ENCODE assay signal across 7 cellular contexts in the genomic region with DNA sequence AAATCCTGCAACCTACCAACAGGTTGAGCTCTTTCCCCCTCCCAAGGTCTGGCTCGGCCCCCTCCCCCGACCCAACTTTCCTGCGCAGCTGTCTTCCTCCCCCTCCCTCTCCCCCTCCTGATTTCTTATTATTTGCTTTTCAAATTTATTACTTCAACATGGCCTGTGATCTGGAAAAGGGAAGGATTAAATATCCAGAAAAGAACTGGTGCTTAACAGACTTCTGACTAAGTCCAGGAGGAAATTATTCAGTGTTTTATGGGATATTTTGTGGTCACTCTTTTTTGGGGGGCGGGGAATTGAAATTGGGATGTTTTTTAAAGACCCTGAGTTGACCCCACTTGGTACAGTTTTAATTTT. TPM values are rescaled to one million over a fixed set of nuclear protein-coding genes. Genes with fewer than 3 reads are reported as not detected.
DNase-seq lines count a peak whose midpoint lies in the region; ATAC-seq and TF ChIP-seq lines count a peak whose summit lies in the region.

No MANE protein-coding gene starts in this region.

- H2BK20ac ChIP-seq in H9 (ENCODE audit: low read depth, low read length, poor library complexity, severe bottlenecking), result no peak overlapping the region

- DNase-seq in H9, result no peak
- no peak for DNase-seq in RWPE2 (ENCODE audit: low spot score)
- peak; percentile 47 for DNase-seq in fibroblast of peridontal ligament (ENCODE audit: extremely low read depth)
- no peak for DNase-seq in retinal pigment epithelial cell (ENCODE audit: low read depth)

- H3T11ph ChIP-seq in H9 (ENCODE audit: low read length), result no peak overlapping the region

- peaks cover 7% of the 10 kb centered on the region for H3K36me3 ChIP-seq in RWPE2 (ENCODE audit: low read depth)

- H3K36me3 Mint-ChIP-seq in H9 (ENCODE audit: insufficient read depth in 1 of 3, low read depth in 3 of 3), result no peaks in the 10 kb centered on the region; a peak in 1 of 7 replicates

- H2BK15ac ChIP-seq in H9 (ENCODE audit: low read depth, low read length), result no peak overlapping the region

- H3K4me3 ChIP-seq in RWPE2 (ENCODE audit: severe bottlenecking) (peak overlapping the region; percentile 81), retinal pigment epithelial cell (ENCODE audit: low read length) (peak overlapping the region; percentile 88)

- H3K27me3 Mint-ChIP-seq in H9 (ENCODE audit: low read depth), result peaks cover 50% of the 10 kb centered on the region

- no peak overlapping the region for H3K56ac ChIP-seq in H9 (ENCODE audit: insufficient read length, low read depth, low read length)

- H3K4ac ChIP-seq in H9 (ENCODE audit: low read depth, low read length), result no peak overlapping the region

- no peaks in the 10 kb centered on the region for H4K20me1 ChIP-seq in H9 (ENCODE audit: control insufficient read depth, insufficient read depth, insufficient read length)

- H2BK5ac ChIP-seq in H9 (ENCODE audit: insufficient read length, low read length), result no peak overlapping the region

- H3K27ac ChIP-seq in H9 (ENCODE audit: insufficient read length, low read depth, low read length) (no peak overlapping the region), RWPE2 (ENCODE audit: poor library complexity, severe bottlenecking) (peak overlapping the region; percentile 96)

- H3K79me1 ChIP-seq in H9 (ENCODE audit: insufficient read depth, low read depth, low read length, poor library complexity, severe bottlenecking), result no peaks in the 10 kb centered on the region

- H2AK5ac ChIP-seq in H9 (ENCODE audit: insufficient read length, low read length), result no peak overlapping the region

- WGBS in H9 (ENCODE audit: extremely low coverage, insufficient read length, low lambda C conversion rate), result no CpG with 5 or more reads among the region's 4 CpGs

- H3K14ac ChIP-seq in H9 (ENCODE audit: insufficient read depth, low read length), result no peak overlapping the region

- peaks cover 35% of the 10 kb centered on the region for H3K23me2 ChIP-seq in H9 (ENCODE audit: insufficient read length, low read depth, low read length, poor library complexity, severe bottlenecking)

- peak overlapping the region; percentile 99 for H3K4me2 ChIP-seq in H9 (ENCODE audit: insufficient read depth, insufficient read length, low read length)

- H3K27ac Mint-ChIP-seq in H9, result no peak overlapping the region

- H2BK12ac ChIP-seq in H9 (ENCODE audit: insufficient read length, low read depth, low read length), result no peak overlapping the region

- no peak for TF ChIP-seq CTCF in H9 (conservative IDR thresholded peaks at IDR 0.05)
- no peak for TF ChIP-seq CTCF in RWPE2 (IDR thresholded peaks at IDR 0.05; ENCODE audit: poor library complexity, severe bottlenecking)
- TF ChIP-seq CTCF in retinal pigment epithelial cell (conservative IDR thresholded peaks at IDR 0.05; ENCODE audit: low read depth, low read length), result no peak

- no peaks in the 10 kb centered on the region for H3K4me1 ChIP-seq in H9 (ENCODE audit: insufficient read depth, low read length)
- H3K4me1 ChIP-seq in RWPE2 (ENCODE audit: insufficient read depth, poor library complexity, severe bottlenecking), result peaks cover 22% of the 10 kb centered on the region

- H4K5ac ChIP-seq in H9 (ENCODE audit: insufficient read length, low read depth, low read length), result no peak overlapping the region

- no peak overlapping the region for H2BK120ac ChIP-seq in H9 (ENCODE audit: low read depth, low read length, poor library complexity, severe bottlenecking)

- H3K4me1 Mint-ChIP-seq in H9, result peaks cover 33 to 41% of the 10 kb centered on the region in 2 experiments

- peak overlapping the region; percentile 78 to 88 for H3K4me3 Mint-ChIP-seq in H9

- H3K9me3 ChIP-seq in H9 (ENCODE audit: control insufficient read depth, low read depth, low read length) (no peaks in the 10 kb centered on the region), RWPE2 (ENCODE audit: severe bottlenecking) (no peaks in the 10 kb centered on the region)

- H3K9me3 Mint-ChIP-seq in H9, result no peaks in the 10 kb centered on the region; a peak in 1 of 5 replicates

- H4K91ac ChIP-seq in H9 (ENCODE audit: insufficient read length, low read depth, low read length), result no peak overlapping the region

- no peak overlapping the region for H2AFZ ChIP-seq in H9 (ENCODE audit: low read length)

- no peak overlapping the region for H3K18ac ChIP-seq in H9 (ENCODE audit: insufficient read length, low read depth, low read length)

- no peak overlapping the region for H4K8ac ChIP-seq in H9 (replicated peaks; ENCODE audit: insufficient read length, low read depth, low read length)

- H3K27me3 ChIP-seq in H9 (ENCODE audit: insufficient read depth, low read length) (peaks cover 13% of the 10 kb centered on the region; the same call in 1 of the 2 replicates), RWPE2 (ENCODE audit: insufficient read depth, poor library complexity, severe bottlenecking) (no peaks in the 10 kb centered on the region)

- ATAC-seq in RWPE2 (ENCODE audit: low read depth) (no peak), HG02870 (IDR thresholded peaks at IDR 0.05; ENCODE audit: unreplicated experiment) (no peak), GM18873 (IDR thresholded peaks at IDR 0.05; ENCODE audit: low FRiP score, unreplicated experiment) (no peak), HG03469 (IDR thresholded peaks at IDR 0.05; ENCODE audit: unreplicated experiment) (no peak)

- no peaks in the 10 kb centered on the region for H3K79me2 ChIP-seq in H9 (ENCODE audit: insufficient read depth, low read length)

- H3K9ac ChIP-seq in H9 (ENCODE audit: extremely low read depth, insufficient read length, low read length), result no peak overlapping the region

- no peak overlapping the region for H3K23ac ChIP-seq in H9 (ENCODE audit: insufficient read length, low read depth, low read length)

RNA-seq across cellular contexts. Expression of a gene that starts 2.5 kb away (rescaled TPM):
- 0.04 and 0.11 TPM in 2 replicates for total RNA-seq in H9 (2021)
